In genomic region chr1:27648602-27649305, GRCh38 we compare ENCODE assay signal across 33 cellular contexts. TPM values are rescaled to one million over a fixed set of nuclear protein-coding genes. Genes with fewer than 3 reads are reported as not detected.
DNase-seq lines count a peak whose midpoint lies in the region; ATAC-seq and TF ChIP-seq lines count a peak whose summit lies in the region.
"Had no signal": no experiment of that assay in that cellular context is flagged by ENCODE, and none has a peak within 500 bp of the region (broad histone marks: within the 10 kb centered on the region; RNA-seq: fewer than 3 reads in every experiment).

No MANE protein-coding gene starts in this region.

- H3K27me3 ChIP-seq in CD4-positive, CD25-positive, alpha-beta regulatory T cell (ENCODE audit: control insufficient read depth, insufficient read depth, low read length): no peaks in the 10 kb centered on the region
- H3K27me3 ChIP-seq in neural progenitor cell: no peaks in the 10 kb centered on the region
- H3K27me3 ChIP-seq: spleen, thyroid gland had no signal

- no peaks in the 10 kb centered on the region for H3K36me3 Mint-ChIP-seq in CD4-positive, CD25-positive, alpha-beta regulatory T cell
- no peaks in the 10 kb centered on the region for H3K36me3 Mint-ChIP-seq in activated T-helper 17 cell treated with anti-CD3 and anti-CD28 coated beads, Interleukin-2, amount 50 U/mL, for 72 hours (ENCODE audit: low read depth)
- H3K36me3 Mint-ChIP-seq in neural progenitor cell (no peaks in the 10 kb centered on the region), T-helper 17 cell (ENCODE audit: low read depth) (no peaks in the 10 kb centered on the region)
- H3K36me3 Mint-ChIP-seq: activated naive CD8-positive, alpha-beta T cell; CD8-positive, alpha-beta T cell; natural killer cell treated with Interleukin-12 subunit alpha and Interleukin-12 subunit beta and Interleukin-15 and Interleukin-18, amount 100 ng/mL, for 72 hours had no signal

- H3K9me3 Mint-ChIP-seq in CD4-positive, CD25-positive, alpha-beta regulatory T cell: no peaks in the 10 kb centered on the region
- no peaks in the 10 kb centered on the region for H3K9me3 Mint-ChIP-seq in activated T-helper 17 cell treated with anti-CD3 and anti-CD28 coated beads, Interleukin-2, amount 50 U/mL, for 72 hours
- H3K9me3 Mint-ChIP-seq in neural progenitor cell: no peaks in the 10 kb centered on the region
- H3K9me3 Mint-ChIP-seq: activated B cell treated with CpG ODN at 0.5 μM for 24 hours; activated CD4-positive, alpha-beta T cell treated with anti-CD3 and anti-CD28 coated beads, Interleukin-2, amount 10 ng/mL, durations not matched to agents 7 days and 5 days; CD8-positive, alpha-beta T cell; natural killer cell treated with Interleukin-12 subunit alpha and Interleukin-12 subunit beta and Interleukin-15 and Interleukin-18, amount 100 ng/mL, for 72 hours; stimulated activated naive CD8-positive, alpha-beta T cell treated with anti-CD3 and anti-CD28 coated beads, Interleukin-15, amount 100 ng/mL, for 72 hours had no signal

- no peaks in the 10 kb centered on the region for H3K4me1 ChIP-seq in CD4-positive, CD25-positive, alpha-beta regulatory T cell (ENCODE audit: control insufficient read depth, insufficient read depth, low read length, poor library complexity, severe bottlenecking)
- H3K4me1 ChIP-seq in neural progenitor cell: peaks cover 19% of the 10 kb centered on the region
- H3K4me1 ChIP-seq: parathyroid adenoma had no signal

- no peaks in the 10 kb centered on the region for H3K36me3 ChIP-seq in CD4-positive, CD25-positive, alpha-beta regulatory T cell (ENCODE audit: control insufficient read depth, insufficient read depth, low read length)
- no peaks in the 10 kb centered on the region for H3K36me3 ChIP-seq in neural progenitor cell
- H3K36me3 ChIP-seq: spleen, thyroid gland had no signal

- H3K9me3 ChIP-seq in CD4-positive, CD25-positive, alpha-beta regulatory T cell (ENCODE audit: control insufficient read depth in 2 of 2, low read length in 2 of 2): no peaks in the 10 kb centered on the region
- H3K9me3 ChIP-seq in neural progenitor cell (ENCODE audit: low read depth): no peaks in the 10 kb centered on the region
- H3K9me3 ChIP-seq in T-helper 17 cell (ENCODE audit: control insufficient read depth, low read length, poor library complexity, severe bottlenecking): no peaks in the 10 kb centered on the region
- H3K9me3 ChIP-seq: mucosa of descending colon, spleen, thyroid gland had no signal

- H3K27ac Mint-ChIP-seq in CD4-positive, CD25-positive, alpha-beta regulatory T cell: peak overlapping the region in 2 of 3 donors; percentile 14 to 73
- peak overlapping the region; percentile 15 for H3K27ac Mint-ChIP-seq in activated T-helper 17 cell treated with anti-CD3 and anti-CD28 coated beads, Interleukin-2, amount 50 U/mL, for 72 hours
- H3K27ac Mint-ChIP-seq in neural progenitor cell: no peak overlapping the region
- no peak overlapping the region for H3K27ac Mint-ChIP-seq in T-helper 17 cell
- H3K27ac Mint-ChIP-seq: activated B cell treated with CpG ODN at 0.5 μM for 24 hours; activated CD4-positive, alpha-beta T cell treated with anti-CD3 and anti-CD28 coated beads, Interleukin-2, amount 10 ng/mL, durations not matched to agents 7 days and 5 days; activated naive CD8-positive, alpha-beta T cell; CD8-positive, alpha-beta T cell had no signal

- no peak overlapping the region for H2AFZ ChIP-seq in neural progenitor cell (replicated peaks)
- H2AFZ ChIP-seq: parathyroid adenoma had no signal

- H3K79me2 ChIP-seq in neural progenitor cell (ENCODE audit: low read depth): no peaks in the 10 kb centered on the region
- H3K79me2 ChIP-seq: parathyroid adenoma had no signal

- DNase-seq in CD4-positive, CD25-positive, alpha-beta regulatory T cell: no peak
- no peak for DNase-seq in Right ventricle myocardium superior
- no peak for DNase-seq in neural progenitor cell (ENCODE audit: low spot score)
- DNase-seq in SHP77 (lab: John Stamatoyannopoulos, UW): no peak
- no peak for DNase-seq in glomerular visceral epithelial cell (ENCODE audit: extremely low spot score)
- DNase-seq in T-helper 17 cell: no peak
- DNase-seq in erythroblast (lab: John Stamatoyannopoulos, UW): no peak
- DNase-seq: activated B cell treated with CpG ODN at 0.5 μM for 24 hours; activated CD4-positive, alpha-beta T cell treated with anti-CD3 and anti-CD28 coated beads, Interleukin-2, amount 10 ng/mL, durations not matched to agents 7 days and 5 days; activated effector memory CD4-positive, alpha-beta T cell treated with anti-CD3 and anti-CD28 coated beads, Interleukin-2, amount 50 U/mL, for 16 hours; activated T-cell treated with anti-CD3 and anti-CD28 coated beads, Interleukin-2, amount 50 U/mL, for 1 hour; aorta; CD8-positive, alpha-beta T cell; effector memory CD4-positive, alpha-beta T cell; HCEC 1CT; IMR-90; mucosa of descending colon; NCI-H146; OCI-M1; spleen; stimulated activated CD4-positive, alpha-beta T cell treated with anti-CD3 and anti-CD28 coated beads, Interleukin-2, amount 100 ng/mL, for 24 hours; stimulated activated naive CD8-positive, alpha-beta T cell treated with anti-CD3 and anti-CD28 coated beads, Interleukin-15, amount 100 ng/mL, for 72 hours; thyroid gland had no signal

- H3K4me2 ChIP-seq in neural progenitor cell: no peak overlapping the region

- intact Hi-C loops in Right ventricle myocardium superior (cut with DNase I): no loop called here

- no peak for TF ChIP-seq CTCF in neural progenitor cell (IDR thresholded peaks at IDR 0.05)

- no peak overlapping the region for H3K4me3 Mint-ChIP-seq in CD4-positive, CD25-positive, alpha-beta regulatory T cell
- H3K4me3 Mint-ChIP-seq in activated T-helper 17 cell treated with anti-CD3 and anti-CD28 coated beads, Interleukin-2, amount 50 U/mL, for 72 hours: no peak overlapping the region
- H3K4me3 Mint-ChIP-seq in neural progenitor cell (peak overlapping the region; percentile 42), T-helper 17 cell (no peak overlapping the region)
- H3K4me3 Mint-ChIP-seq: activated B cell treated with CpG ODN at 0.5 μM for 24 hours; activated CD4-positive, alpha-beta T cell treated with anti-CD3 and anti-CD28 coated beads, Interleukin-2, amount 10 ng/mL, durations not matched to agents 7 days and 5 days; activated naive CD8-positive, alpha-beta T cell; CD8-positive, alpha-beta T cell; natural killer cell treated with Interleukin-12 subunit alpha and Interleukin-12 subunit beta and Interleukin-15 and Interleukin-18, amount 100 ng/mL, for 72 hours; stimulated activated naive CD8-positive, alpha-beta T cell treated with anti-CD3 and anti-CD28 coated beads, Interleukin-15, amount 100 ng/mL, for 72 hours had no signal

- no peak overlapping the region for H3K4me3 ChIP-seq in CD4-positive, CD25-positive, alpha-beta regulatory T cell (ENCODE audit: low read depth, low read length)
- no peak overlapping the region for H3K4me3 ChIP-seq in neural progenitor cell
- H3K4me3 ChIP-seq: coronary artery, mucosa of descending colon, SK-N-MC, spleen, thyroid gland had no signal

- no peaks in the 10 kb centered on the region for H3K27me3 Mint-ChIP-seq in CD4-positive, CD25-positive, alpha-beta regulatory T cell
- H3K27me3 Mint-ChIP-seq in activated T-helper 17 cell treated with anti-CD3 and anti-CD28 coated beads, Interleukin-2, amount 50 U/mL, for 72 hours: no peaks in the 10 kb centered on the region
- H3K27me3 Mint-ChIP-seq in neural progenitor cell (ENCODE audit: insufficient read depth, low read depth): peaks cover 12% of the 10 kb centered on the region
- no peaks in the 10 kb centered on the region for H3K27me3 Mint-ChIP-seq in T-helper 17 cell
- H3K27me3 Mint-ChIP-seq: activated B cell treated with CpG ODN at 0.5 μM for 24 hours; activated CD4-positive, alpha-beta T cell treated with anti-CD3 and anti-CD28 coated beads, Interleukin-2, amount 10 ng/mL, durations not matched to agents 7 days and 5 days; activated naive CD8-positive, alpha-beta T cell; natural killer cell treated with Interleukin-12 subunit alpha and Interleukin-12 subunit beta and Interleukin-15 and Interleukin-18, amount 100 ng/mL, for 72 hours; stimulated activated naive CD8-positive, alpha-beta T cell treated with anti-CD3 and anti-CD28 coated beads, Interleukin-15, amount 100 ng/mL, for 72 hours had no signal

- ATAC-seq in CD4-positive, CD25-positive, alpha-beta regulatory T cell (ENCODE audit: low read depth in 2 of 2): no peak
- ATAC-seq in activated T-helper 17 cell treated with anti-CD3 and anti-CD28 coated beads, Interleukin-2, amount 50 U/mL, for 72 hours (replicated peaks): no peak
- peak; percentile 76 for ATAC-seq in Right ventricle myocardium superior (ENCODE audit: poor library complexity)
- no peak for ATAC-seq in T-helper 17 cell
- ATAC-seq: CD8-positive, alpha-beta T cell; mucosa of descending colon; natural killer cell treated with Interleukin-12 subunit alpha and Interleukin-12 subunit beta and Interleukin-15 and Interleukin-18, amount 100 ng/mL, for 72 hours; stimulated activated naive CD8-positive, alpha-beta T cell treated with anti-CD3 and anti-CD28 coated beads, Interleukin-15, amount 100 ng/mL, for 72 hours had no signal

- TF ChIP-seq POLR2A in erythroblast (IDR thresholded peaks at IDR 0.05; ENCODE audit: low read length): no peak

- peaks cover 4 to 23% (median 14%) of the 10 kb centered on the region in 4 donors for H3K4me1 Mint-ChIP-seq in CD4-positive, CD25-positive, alpha-beta regulatory T cell
- peaks cover 11% of the 10 kb centered on the region for H3K4me1 Mint-ChIP-seq in activated T-helper 17 cell treated with anti-CD3 and anti-CD28 coated beads, Interleukin-2, amount 50 U/mL, for 72 hours
- H3K4me1 Mint-ChIP-seq in neural progenitor cell (peaks cover 37% of the 10 kb centered on the region), T-helper 17 cell (peaks cover 23% of the 10 kb centered on the region)

- H4K20me1 ChIP-seq in neural progenitor cell (ENCODE audit: low read depth): no peaks in the 10 kb centered on the region

- no peak overlapping the region for H3K27ac ChIP-seq in CD4-positive, CD25-positive, alpha-beta regulatory T cell (ENCODE audit: insufficient read depth, low read length, poor library complexity, severe bottlenecking)
- no peak overlapping the region for H3K27ac ChIP-seq in neural progenitor cell
- H3K27ac ChIP-seq: coronary artery, epithelial cell of prostate, parathyroid adenoma, RWPE1, SK-N-MC, spleen, thyroid gland had no signal

- peaks cover 14% of the 10 kb centered on the region for H3F3A ChIP-seq in neural progenitor cell (ENCODE audit: low read depth)

- H3K9ac ChIP-seq in neural progenitor cell: no peak overlapping the region
- H3K9ac ChIP-seq: parathyroid adenoma had no signal

RNA-seq across cellular contexts. Expression of gene FGR, which starts 13.8 kb away (rescaled TPM):
- total RNA-seq in CD4-positive, CD25-positive, alpha-beta regulatory T cell: 0.15 TPM
- under 1 TPM; 0.20 to 0.87 (median 0.33) TPM for polyA plus RNA-seq in CD4-positive, CD25-positive, alpha-beta regulatory T cell
- 1 to 10 TPM in 1 of 2 donors, not detected in 1; 1.2 TPM for total RNA-seq in activated T-helper 17 cell treated with anti-CD3 and anti-CD28 coated beads, Interleukin-2, amount 50 U/mL, for 72 hours
- total RNA-seq in Right ventricle myocardium superior: 3.7 TPM
- total RNA-seq in neural progenitor cell (ENCODE audit: low replicate concordance): not detected in 2 replicates
- total RNA-seq in T-helper 17 cell: 10 to 100 TPM in 1 of 2 donors, 1 to 10 TPM in 1; 3.3 to 12.6 TPM
- total RNA-seq: A673; activated CD4-positive, alpha-beta T cell treated with anti-CD3 and anti-CD28 coated beads, Interleukin-2, amount 10 ng/mL, durations not matched to agents 7 days and 5 days; IMR-90; NCI-H460 had no signal
- polyA plus RNA-seq: IMR-90 had no signal

RNA-seq across cellular contexts. Expression of gene IFI6, which starts 23.2 kb away (rescaled TPM):
- 49.7 TPM for total RNA-seq in CD4-positive, CD25-positive, alpha-beta regulatory T cell
- 100 to 1,000 TPM; 152 to 199 (median 181) TPM for polyA plus RNA-seq in CD4-positive, CD25-positive, alpha-beta regulatory T cell
- 10 to 100 TPM; 32.3 to 43.7 TPM for total RNA-seq in activated T-helper 17 cell treated with anti-CD3 and anti-CD28 coated beads, Interleukin-2, amount 50 U/mL, for 72 hours
- 29.2 TPM for total RNA-seq in Right ventricle myocardium superior
- total RNA-seq in neural progenitor cell (ENCODE audit: low replicate concordance): 2.4 and 7.2 TPM in 2 replicates
- total RNA-seq in T-helper 17 cell: 10 to 100 TPM; 25.7 to 26.4 TPM

RNA-seq across cellular contexts. Expression of gene AHDC1, which starts 44.8 kb away (rescaled TPM):
- 26.2 TPM for total RNA-seq in CD4-positive, CD25-positive, alpha-beta regulatory T cell
- 1 to 10 TPM in 1 of 4 donors, under 1 TPM in 3; 0.07 to 1.4 (median 0.50) TPM for polyA plus RNA-seq in CD4-positive, CD25-positive, alpha-beta regulatory T cell
- 10 to 100 TPM; 13.3 to 22.3 TPM for total RNA-seq in activated T-helper 17 cell treated with anti-CD3 and anti-CD28 coated beads, Interleukin-2, amount 50 U/mL, for 72 hours
- 47.4 TPM for total RNA-seq in Right ventricle myocardium superior
- total RNA-seq in neural progenitor cell (ENCODE audit: low replicate concordance): 7.0 and 26.5 TPM in 2 replicates
- 10 to 100 TPM; 15.9 to 18.7 TPM for total RNA-seq in T-helper 17 cell

Comparison
In these comparisons a context has a peak if more than half of its experiments do, and no peak if none do; other contexts are left out.
1. H3K27ac Mint-ChIP-seq: peak in CD4-positive, CD25-positive, alpha-beta regulatory T cell (2 of 3) and activated T-helper 17 cell treated with anti-CD3 and anti-CD28 coated beads, Interleukin-2, amount 50 U/mL, for 72 hours (single experiment); none in neural progenitor cell (single experiment) and T-helper 17 cell (single experiment).